In genomic region chr5:79886940-79887339, GRCh38 we compare ENCODE assay signal across 24 cellular contexts.
A peak's percentile ranks its signal among the peaks of the same experiment; 100 is the strongest.
DNase-seq lines count a peak whose midpoint lies in the region; ATAC-seq lines count a peak whose summit lies in the region.
"Had no signal": no experiment of that assay in that cellular context is flagged by ENCODE, and none has a peak within 500 bp of the region (broad histone marks: within the 10 kb centered on the region; RNA-seq: fewer than 3 reads in every experiment).

No MANE protein-coding gene starts in this region.

- H3K4me3 ChIP-seq in H7 (ENCODE audit: insufficient read depth, low read depth, low read length) = no peak overlapping the region
- H3K4me3 ChIP-seq: lower lobe of right lung, thoracic aorta, uterus had no signal

- H3K27ac Mint-ChIP-seq in memory B cell (no peak overlapping the region), immature natural killer cell (no peak overlapping the region)
- H3K27ac Mint-ChIP-seq: activated CD4-positive, alpha-beta memory T cell treated with anti-CD3 and anti-CD28 coated beads for 36 hours; activated naive CD4-positive, alpha-beta T cell treated with anti-CD3 and anti-CD28 coated beads, Interleukin-2, amount 10 ng/mL, durations not matched to agents 7 days and 5 days; CD8-positive, alpha-beta T cell; nephron progenitor cell; T-cell had no signal

- peaks cover 5% of the 10 kb centered on the region for H3K27me3 Mint-ChIP-seq in memory B cell
- H3K27me3 Mint-ChIP-seq in immature natural killer cell (ENCODE audit: low read depth in 3 of 3) = peaks cover 0 to 2% (median 0%) of the 10 kb centered on the region in 3 donors

- no peak overlapping the region for H3K4me3 Mint-ChIP-seq in memory B cell
- H3K4me3 Mint-ChIP-seq in immature natural killer cell = no peak overlapping the region
- H3K4me3 Mint-ChIP-seq: activated CD4-positive, alpha-beta memory T cell treated with anti-CD3 and anti-CD28 coated beads for 36 hours; activated naive CD4-positive, alpha-beta T cell treated with anti-CD3 and anti-CD28 coated beads, Interleukin-2, amount 10 ng/mL, durations not matched to agents 7 days and 5 days; CD8-positive, alpha-beta T cell; nephron progenitor cell; T-cell had no signal

- DNase-seq in NCI-H146 (lab: John Stamatoyannopoulos, UW) (peak; percentile 9), NCI-H146 treated with DMSO at 0.1 percent for 48 hours (lab: John Stamatoyannopoulos, UW; ENCODE audit: unreplicated experiment) (no peak), NCI-H748 (lab: John Stamatoyannopoulos, UW; ENCODE audit: unreplicated experiment) (peak; percentile 48), memory B cell (ENCODE audit: low spot score in 2 of 2) (no peak), H7 (no peak), immature natural killer cell (no peak)
- DNase-seq: activated CD4-positive, alpha-beta memory T cell treated with anti-CD3 and anti-CD28 coated beads for 36 hours; activated CD4-positive, CD25-positive, alpha-beta regulatory T cell treated with anti-CD3 and anti-CD28 coated beads, Interleukin-2, amount 50 U/mL, for 72 hours; activated CD8-positive, alpha-beta memory T cell treated with anti-CD3 and anti-CD28 coated beads, Interleukin-2, amount 50 U/mL, for 4 hours; activated naive CD4-positive, alpha-beta T cell treated with anti-CD3 and anti-CD28 coated beads, Interleukin-2, amount 10 ng/mL, durations not matched to agents 7 days and 5 days; CD8-positive, alpha-beta T cell; DMS79; lower lobe of right lung; NCI-H187 treated with DMSO at 0.1 percent for 48 hours; NCI-H345; nephron progenitor cell; NK-92 treated with Interleukin-12 subunit alpha and Interleukin-12 subunit beta, amount 100 ng/mL, for 24 hours; stimulated activated naive CD4-positive, alpha-beta T cell treated with Interleukin-2 at 50 U/mL for 16 hours; T-cell; uterus had no signal

- peak; percentile 72 for ATAC-seq in GM21619 (IDR thresholded peaks at IDR 0.05; ENCODE audit: unreplicated experiment)
- peak; percentile 31 for ATAC-seq in memory B cell (ENCODE audit: low read depth)
- no peak for ATAC-seq in HG03095 (IDR thresholded peaks at IDR 0.05; ENCODE audit: unreplicated experiment)
- ATAC-seq: CD8-positive, alpha-beta T cell; HepG2; lower lobe of right lung; T-cell had no signal

- H3K4me1 Mint-ChIP-seq in memory B cell (peaks cover 15% of the 10 kb centered on the region), immature natural killer cell (no peaks in the 10 kb centered on the region)
- H3K4me1 Mint-ChIP-seq: activated naive CD4-positive, alpha-beta T cell treated with anti-CD3 and anti-CD28 coated beads, Interleukin-2, amount 10 ng/mL, durations not matched to agents 7 days and 5 days; nephron progenitor cell had no signal

- H3K9me3 Mint-ChIP-seq in memory B cell = no peaks in the 10 kb centered on the region
- peaks cover 0 to 3% (median 0%) of the 10 kb centered on the region in 6 donors for H3K9me3 Mint-ChIP-seq in immature natural killer cell

- no peaks in the 10 kb centered on the region for H3K27me3 ChIP-seq in H7 (ENCODE audit: control insufficient read depth, insufficient read depth, low read length)
- H3K27me3 ChIP-seq: uterus had no signal

- no peaks in the 10 kb centered on the region for H3K36me3 ChIP-seq in H7 (replicated peaks; ENCODE audit: control insufficient read depth, insufficient read depth, low read length)
- H3K36me3 ChIP-seq: lower lobe of right lung, thoracic aorta, uterus had no signal

- H3K36me3 Mint-ChIP-seq in memory B cell (peaks cover 1% of the 10 kb centered on the region), immature natural killer cell (no peaks in the 10 kb centered on the region)
- H3K36me3 Mint-ChIP-seq: activated CD4-positive, alpha-beta memory T cell treated with anti-CD3 and anti-CD28 coated beads for 36 hours; activated naive CD4-positive, alpha-beta T cell treated with anti-CD3 and anti-CD28 coated beads, Interleukin-2, amount 10 ng/mL, durations not matched to agents 7 days and 5 days; CD8-positive, alpha-beta T cell; T-cell had no signal

Comparison
In these comparisons a context has a peak if more than half of its experiments do, and no peak if none do; other contexts are left out.
1. DNase-seq: peak in NCI-H146 (single experiment) and NCI-H748 (single experiment); none in NCI-H146 treated with DMSO at 0.1 percent for 48 hours (single experiment), memory B cell (0 of 2), H7 (single experiment) and immature natural killer cell (0 of 3).